In genomic region chr6:28542440-28543293, GRCh38 we compare ENCODE assay signal across 8 cellular contexts. TPM values are rescaled to one million over a fixed set of nuclear protein-coding genes. Genes with fewer than 3 reads are reported as not detected.
A peak's percentile ranks its signal among the peaks of the same experiment; 100 is the strongest.
DNase-seq lines count a peak whose midpoint lies in the region; ATAC-seq and TF ChIP-seq lines count a peak whose summit lies in the region.

No MANE protein-coding gene starts in this region.

- peak; percentile 33 for ATAC-seq in HG03060 (IDR thresholded peaks at IDR 0.05; ENCODE audit: low read depth, unreplicated experiment)
- peak; percentile 62 for ATAC-seq in activated CD4-positive, alpha-beta T cell treated with anti-CD3 and anti-CD28 coated beads for 36 hours
- ATAC-seq in mucosa of descending colon = peak; percentile 80
- ATAC-seq in HG03565 (IDR thresholded peaks at IDR 0.05; ENCODE audit: unreplicated experiment) = no peak

- peaks cover 36% of the 10 kb centered on the region for H3K4me1 Mint-ChIP-seq in activated CD4-positive, alpha-beta T cell treated with anti-CD3 and anti-CD28 coated beads for 36 hours

- no peak for TF ChIP-seq POLR2A in testis (IDR thresholded peaks at IDR 0.05)

- no peaks in the 10 kb centered on the region for H3K36me3 Mint-ChIP-seq in activated CD4-positive, alpha-beta T cell treated with anti-CD3 and anti-CD28 coated beads for 36 hours (ENCODE audit: low read depth)

- CTCF ChIA-PET in activated CD4-positive, alpha-beta T cell treated with anti-CD3 and anti-CD28 coated beads for 36 hours (lab: Charles Lee) = interaction anchor here (0.6 to 1.1 kb wide), 10 partner anchors 15 to 1150 kb away, joined by 3 to 7 read pairs (median 3); no protein-coding TSS in a partner anchor

- H3K4me3 ChIP-seq in GM12865 (ENCODE audit: low read depth, low read length) (peak overlapping the region; percentile 63), dorsolateral prefrontal cortex (peak overlapping the region in 41 of 59 donors; percentile 9 to 56 (median 35)), mucosa of descending colon (no peak overlapping the region), testis (peak overlapping the region; percentile 16 to 50)

- WGBS in testis, 2 donors = 1 to 2% methylated on average over 30 of the region's 30 CpGs

- H3K9me3 ChIP-seq in mucosa of descending colon = no peaks in the 10 kb centered on the region
- no peaks in the 10 kb centered on the region for H3K9me3 ChIP-seq in testis

- peak overlapping the region; percentile 75 for H3K27ac Mint-ChIP-seq in activated CD4-positive, alpha-beta T cell treated with anti-CD3 and anti-CD28 coated beads for 36 hours

- POLR2A ChIA-PET in activated CD4-positive, alpha-beta T cell treated with anti-CD3 and anti-CD28 coated beads for 36 hours (lab: Charles Lee) = no interaction called here

- DNase-seq in GM12865 (ENCODE audit: low read depth) (peak; percentile 88), NCI-H446 (lab: John Stamatoyannopoulos, UW) (peak; percentile 42 to 77), dorsolateral prefrontal cortex (peak in 1 of 10 donors; percentile 33), mucosa of descending colon (peak; percentile 51 to 68 (median 61)), testis (peak; percentile 86)
- peak; percentile 80 for DNase-seq in activated CD4-positive, alpha-beta T cell treated with anti-CD3 and anti-CD28 coated beads for 36 hours

- H3K9me3 Mint-ChIP-seq in activated CD4-positive, alpha-beta T cell treated with anti-CD3 and anti-CD28 coated beads for 36 hours (ENCODE audit: low read depth) = peaks cover 2% of the 10 kb centered on the region

- H3K27ac ChIP-seq in dorsolateral prefrontal cortex (no peak overlapping the region), testis (peak overlapping the region in 1 of 2 donors; percentile 25)

- H3K27me3 ChIP-seq in dorsolateral prefrontal cortex (peaks cover 0 to 70% (median 15%) of the 10 kb centered on the region in 45 donors), testis (no peaks in the 10 kb centered on the region)

- H3K27me3 Mint-ChIP-seq in activated CD4-positive, alpha-beta T cell treated with anti-CD3 and anti-CD28 coated beads for 36 hours = peaks cover 38% of the 10 kb centered on the region

- peak; percentile 56 for TF ChIP-seq CTCF in GM12865 (IDR thresholded peaks at IDR 0.05; ENCODE audit: insufficient read depth, low read depth, low read length, missing control alignments)
- TF ChIP-seq CTCF in dorsolateral prefrontal cortex (IDR thresholded peaks at IDR 0.05 in 54 of 56, conservative IDR thresholded peaks at IDR 0.05 in 2 of 56; ENCODE audit: low read depth in 1 of 56, partially characterized antibody in 56 of 56) = peak in 8 of 56 donors; percentile 4 to 30 (median 14)
- TF ChIP-seq CTCF in mucosa of descending colon (IDR thresholded peaks at IDR 0.05) = no peak
- TF ChIP-seq CTCF in testis (IDR thresholded peaks at IDR 0.05) = peak in 2 of 3 experiments; percentile 36 to 44

- intact Hi-C loops in activated CD4-positive, alpha-beta T cell treated with anti-CD3 and anti-CD28 coated beads for 36 hours (cut with DNase I, micrococcal nuclease) = loop anchor here in 1 of 2 experiments (1.0 to 5.0 kb wide), 13 partner anchors 44 to 640 kb away; partner anchors contain the start of genes ZSCAN12, ZSCAN23 and ZSCAN26
- intact Hi-C loops in dorsolateral prefrontal cortex (cut with DNase I) (no loop called here), mucosa of descending colon (cut with DNase I, micrococcal nuclease) (no loop called here), testis (cut with DNase I; ENCODE audit: low total_unique reads) (no loop called here)

- peak overlapping the region; percentile 72 for H3K4me3 Mint-ChIP-seq in activated CD4-positive, alpha-beta T cell treated with anti-CD3 and anti-CD28 coated beads for 36 hours

- H3K4me1 ChIP-seq in mucosa of descending colon (ENCODE audit: low read depth) (no peaks in the 10 kb centered on the region), testis (no peaks in the 10 kb centered on the region)

- no peaks in the 10 kb centered on the region for H3K36me3 ChIP-seq in mucosa of descending colon (ENCODE audit: low read depth)
- no peaks in the 10 kb centered on the region for H3K36me3 ChIP-seq in testis (ENCODE audit: low read depth, missing control alignments)

RNA-seq across cellular contexts. Expression of gene GPX5, which starts 17.0 kb away (rescaled TPM):
- not detected for total RNA-seq in activated CD4-positive, alpha-beta T cell treated with anti-CD3 and anti-CD28 coated beads for 36 hours
- not detected for total RNA-seq in dorsolateral prefrontal cortex
- total RNA-seq in mucosa of descending colon = not detected
- 1 to 10 TPM; 1.2 to 8.1 TPM for total RNA-seq in testis
- polyA plus RNA-seq in testis (ENCODE audit: insufficient read depth, low read depth, low replicate concordance) = 8.6 TPM

RNA-seq across cellular contexts. Expression of gene GPX6, which starts 27.1 kb away (rescaled TPM):
- total RNA-seq in activated CD4-positive, alpha-beta T cell treated with anti-CD3 and anti-CD28 coated beads for 36 hours = not detected
- total RNA-seq in dorsolateral prefrontal cortex = not detected
- not detected for total RNA-seq in mucosa of descending colon
- under 1 TPM; 0.19 to 0.87 TPM for total RNA-seq in testis
- polyA plus RNA-seq in testis (ENCODE audit: insufficient read depth, low read depth, low replicate concordance) = 0.54 TPM
